28 cellular contexts compared by ENCODE assay signal in genomic region chr12:129540954-129541353, GRCh38.
"Had no signal": no experiment of that assay in that cellular context is flagged by ENCODE, and none has a peak within 500 bp of the region (broad histone marks: within the 10 kb centered on the region; RNA-seq: fewer than 3 reads in every experiment).

No MANE protein-coding gene starts in this region.

- H3K4me1 Mint-ChIP-seq: stimulated activated effector memory CD8-positive, alpha-beta T cell treated with anti-CD3 and anti-CD28 coated beads, Interleukin-12 subunit alpha, Interleukin-12 subunit beta, amount 100 ng/mL, for 72 hours; stimulated activated memory B cell treated with anti-CD40 and anti-IgM and Interleukin-4, amounts not matched to agents 10 μg/mL and 1 μg/mL and 100 μg/mL, for 72 hours; stimulated activated naive B cell treated with anti-CD40 and anti-IgM and Interleukin-4, amounts not matched to agents 10 μg/mL and 1 μg/mL and 100 μg/mL, for 72 hours; stimulated activated naive CD8-positive, alpha-beta T cell treated with anti-CD3 and anti-CD28 coated beads, Interleukin-15, amount 100 ng/mL, for 72 hours had no signal

- H3K36me3 Mint-ChIP-seq: stimulated activated effector memory CD8-positive, alpha-beta T cell treated with anti-CD3 and anti-CD28 coated beads, Interleukin-12 subunit alpha, Interleukin-12 subunit beta, amount 100 ng/mL, for 72 hours; stimulated activated memory B cell treated with anti-CD40 and anti-IgM and Interleukin-4, amounts not matched to agents 10 μg/mL and 1 μg/mL and 100 μg/mL, for 72 hours; stimulated activated naive B cell treated with anti-CD40 and anti-IgM and Interleukin-4, amounts not matched to agents 10 μg/mL and 1 μg/mL and 100 μg/mL, for 72 hours; type B pancreatic cell had no signal

- H3K9me3 Mint-ChIP-seq: type B pancreatic cell had no signal

- H3K27me3 ChIP-seq: stomach, suprapubic skin, testis, thyroid gland, tibial artery, tibial nerve, transverse colon, upper lobe of left lung, upper lobe of right lung, uterus, vagina had no signal

- H3K27ac ChIP-seq: stomach, suprapubic skin, testis, thoracic aorta, thyroid gland, tibial artery, tibial nerve, upper lobe of left lung, upper lobe of right lung, uterus, vagina had no signal

- H3K4me1 ChIP-seq: stomach, suprapubic skin, testis, thyroid gland, tibial artery, tibial nerve, upper lobe of left lung, upper lobe of right lung, uterus, vagina had no signal

- H3K36me3 ChIP-seq: stomach, suprapubic skin, thoracic aorta, thyroid gland, tibial artery, tibial nerve, transverse colon, upper lobe of left lung, upper lobe of right lung, uterus, vagina had no signal

- H3K9me3 ChIP-seq: testis, thoracic aorta, thyroid gland, tibial artery, transverse colon, upper lobe of left lung, upper lobe of right lung, uterus, vagina had no signal

- H3K4me3 ChIP-seq: stomach, suprapubic skin, testis, thoracic aorta, thyroid gland, tibial artery, tibial nerve, transverse colon, upper lobe of left lung, upper lobe of right lung, uterus, vagina had no signal

- H3K4me3 Mint-ChIP-seq: stimulated activated effector memory CD8-positive, alpha-beta T cell treated with anti-CD3 and anti-CD28 coated beads, Interleukin-12 subunit alpha, Interleukin-12 subunit beta, amount 100 ng/mL, for 72 hours; stimulated activated memory B cell treated with anti-CD40 and anti-IgM and Interleukin-4, amounts not matched to agents 10 μg/mL and 1 μg/mL and 100 μg/mL, for 72 hours; stimulated activated naive B cell treated with anti-CD40 and anti-IgM and Interleukin-4, amounts not matched to agents 10 μg/mL and 1 μg/mL and 100 μg/mL, for 72 hours; stimulated activated naive CD8-positive, alpha-beta T cell treated with anti-CD3 and anti-CD28 coated beads, Interleukin-15, amount 100 ng/mL, for 72 hours; stimulated activated naive CD8-positive, alpha-beta T cell treated with anti-CD3 and anti-CD28 coated beads, Interleukin-15, Interleukin-2, amounts not matched to agents 100 ng/mL and 50 ng/mL, for 24 hours; type B pancreatic cell had no signal

- H3K27me3 Mint-ChIP-seq: stimulated activated memory B cell treated with anti-CD40 and anti-IgM and Interleukin-4, amounts not matched to agents 10 μg/mL and 1 μg/mL and 100 μg/mL, for 72 hours; stimulated activated naive B cell treated with anti-CD40 and anti-IgM and Interleukin-4, amounts not matched to agents 10 μg/mL and 1 μg/mL and 100 μg/mL, for 72 hours; stimulated activated naive CD8-positive, alpha-beta T cell treated with anti-CD3 and anti-CD28 coated beads, Interleukin-15, amount 100 ng/mL, for 72 hours; stimulated activated naive CD8-positive, alpha-beta T cell treated with anti-CD3 and anti-CD28 coated beads, Interleukin-15, Interleukin-2, amounts not matched to agents 100 ng/mL and 50 ng/mL, for 24 hours had no signal

- ATAC-seq: stimulated activated effector memory CD8-positive, alpha-beta T cell treated with anti-CD3 and anti-CD28 coated beads, Interleukin-12 subunit alpha, Interleukin-12 subunit beta, amount 100 ng/mL, for 72 hours; stimulated activated memory B cell treated with anti-CD40 and anti-IgM and Interleukin-4, amounts not matched to agents 10 μg/mL and 1 μg/mL and 100 μg/mL, for 72 hours; stimulated activated naive B cell treated with anti-CD40 and anti-IgM and Interleukin-4, amounts not matched to agents 10 μg/mL and 1 μg/mL and 100 μg/mL, for 72 hours; stimulated activated naive CD8-positive, alpha-beta T cell treated with anti-CD3 and anti-CD28 coated beads, Interleukin-15, amount 100 ng/mL, for 72 hours; stimulated activated naive CD8-positive, alpha-beta T cell treated with anti-CD3 and anti-CD28 coated beads, Interleukin-15, Interleukin-2, amounts not matched to agents 100 U/mL and 50 U/mL, for 24 hours; upper lobe of right lung had no signal

- DNase-seq: stimulated activated CD4-positive, alpha-beta T cell treated with anti-CD3 and anti-CD28 coated beads, Interleukin-2, amount 100 ng/mL, for 48 hours; stimulated activated CD4-positive, alpha-beta T cell treated with anti-CD3 and anti-CD28 coated beads, Interleukin-4, amount 100 ng/mL, for 1 hour; stimulated activated CD4-positive, alpha-beta T cell treated with anti-CD3 and anti-CD28 coated beads, Interleukin-4, amount 100 ng/mL, for 24 hours; stimulated activated CD4-positive, alpha-beta T cell treated with anti-CD3 and anti-CD28 coated beads, Interleukin-4, amount 100 ng/mL, for 4 hours; stimulated activated CD8-positive, alpha-beta memory T cell treated with anti-CD3 and anti-CD28 coated beads, Interleukin-4, amount 100 ng/mL, for 48 hours; stimulated activated naive B cell treated with anti-CD40 and anti-IgM and Interleukin-4, amounts not matched to agents 10 μg/mL and 1 μg/mL and 100 μg/mL, for 72 hours; stimulated activated naive CD4-positive, alpha-beta T cell; stimulated activated naive CD4-positive, alpha-beta T cell treated with Interleukin-2 at 50 U/mL for 16 hours; stimulated activated naive CD8-positive, alpha-beta T cell treated with anti-CD3 and anti-CD28 coated beads, Interleukin-15, amount 100 ng/mL, for 72 hours; stimulated activated naive CD8-positive, alpha-beta T cell treated with anti-CD3 and anti-CD28 coated beads, Interleukin-15, Interleukin-2, amounts not matched to agents 100 U/mL and 50 U/mL, for 24 hours; stomach; substantia nigra; testis; thyroid gland; tibial artery; transverse colon; trophoblast cell; upper lobe of left lung; upper lobe of right lung; uterus had no signal

- H3K27ac Mint-ChIP-seq: stimulated activated effector memory CD8-positive, alpha-beta T cell treated with anti-CD3 and anti-CD28 coated beads, Interleukin-12 subunit alpha, Interleukin-12 subunit beta, amount 100 ng/mL, for 72 hours; stimulated activated memory B cell treated with anti-CD40 and anti-IgM and Interleukin-4, amounts not matched to agents 10 μg/mL and 1 μg/mL and 100 μg/mL, for 72 hours; stimulated activated naive B cell treated with anti-CD40 and anti-IgM and Interleukin-4, amounts not matched to agents 10 μg/mL and 1 μg/mL and 100 μg/mL, for 72 hours; stimulated activated naive CD8-positive, alpha-beta T cell treated with anti-CD3 and anti-CD28 coated beads, Interleukin-15, amount 100 ng/mL, for 72 hours; stimulated activated naive CD8-positive, alpha-beta T cell treated with anti-CD3 and anti-CD28 coated beads, Interleukin-15, Interleukin-2, amounts not matched to agents 100 ng/mL and 50 ng/mL, for 24 hours; type B pancreatic cell had no signal
